Comparison of ENCODE assay signal across 9 cellular contexts in genomic region chr11:108620958-108621772, GRCh38. TPM values are rescaled to one million over a fixed set of nuclear protein-coding genes. Genes with fewer than 3 reads are reported as not detected.
DNase-seq lines count a peak whose midpoint lies in the region; ATAC-seq, FAIRE-seq and TF ChIP-seq lines count a peak whose summit lies in the region.
"Had no signal": no experiment of that assay in that cellular context is flagged by ENCODE, and none has a peak within 500 bp of the region (broad histone marks: within the 10 kb centered on the region; RNA-seq: fewer than 3 reads in every experiment).

No MANE protein-coding gene starts in this region.

- DNase-seq in SIG-M5 treated with dmso at 0.1 percent for 504 hours (lab: John Stamatoyannopoulos, UW; ENCODE audit: unreplicated experiment) (peak; percentile 75), SIG-M5 (lab: John Stamatoyannopoulos, UW) (no peak), small intestine (peak; percentile 38), vagina (ENCODE audit: extremely low spot score in 2 of 2) (no peak), anterior cingulate cortex (lab: John Stamatoyannopoulos, UW) (no peak)
- DNase-seq in Jurkat, Clone E6-1 (ENCODE audit: low read depth, low spot score): peak; percentile 45
- DNase-seq in stimulated activated CD4-positive, alpha-beta T cell treated with anti-CD3 and anti-CD28 coated beads, Interleukin-4, amount 100 ng/mL, for 1 hour: no peak
- DNase-seq: 8988T had no signal

- no peak overlapping the region for H3K27ac ChIP-seq in small intestine (ENCODE audit: low read depth in 1 of 2, low read length in 1 of 2)
- no peak overlapping the region for H3K27ac ChIP-seq in vagina

- ATAC-seq in HG02571 (IDR thresholded peaks at IDR 0.05; ENCODE audit: unreplicated experiment): peak; percentile 90

- H3K4me1 ChIP-seq in small intestine (ENCODE audit: control insufficient read depth in 2 of 2, insufficient read depth in 1 of 2, low read depth in 1 of 2, low read length in 1 of 2) (no peaks in the 10 kb centered on the region), vagina (peaks cover 8% of the 10 kb centered on the region)

- H3K9me3 ChIP-seq in small intestine (ENCODE audit: control insufficient read depth, low read depth): no peaks in the 10 kb centered on the region
- no peaks in the 10 kb centered on the region for H3K9me3 ChIP-seq in vagina

- intact Hi-C loops in vagina (cut with DNase I): no loop called here

- H3K27me3 ChIP-seq in small intestine (ENCODE audit: control insufficient read depth in 2 of 2, insufficient read depth in 2 of 2, low read length in 2 of 2) (no peaks in the 10 kb centered on the region), vagina (no peaks in the 10 kb centered on the region)

- TF ChIP-seq POLR2A in vagina (IDR thresholded peaks at IDR 0.05): no peak

- H3K4me3 ChIP-seq in Jurkat, Clone E6-1 (ENCODE audit: low read length): no peak overlapping the region
- H3K4me3 ChIP-seq in small intestine (ENCODE audit: low read depth in 1 of 2, low read length in 2 of 2) (no peak overlapping the region), vagina (no peak overlapping the region)

- peak; percentile 39 for FAIRE-seq in small intestine (lab: Jason Lieb, UNC)

- H3K36me3 ChIP-seq in small intestine (ENCODE audit: control insufficient read depth in 2 of 2, insufficient read depth in 2 of 2, low read length in 2 of 2) (no peaks in the 10 kb centered on the region), vagina (no peaks in the 10 kb centered on the region)

- no peak for TF ChIP-seq CTCF in vagina (IDR thresholded peaks at IDR 0.05)

- 69 to 89% (median 79%) methylated on average over 2 of the region's 2 CpGs for WGBS in small intestine, 3 donors

RNA-seq across cellular contexts. Expression of gene EXPH5, which starts 27.6 kb away (rescaled TPM):
- polyA plus RNA-seq in Jurkat, Clone E6-1 (2012; ENCODE audit: insufficient read depth, insufficient read length): 0.27 TPM
- under 1 TPM; 0.22 to 0.94 (median 0.27) TPM for polyA plus RNA-seq in small intestine
- 16.7 TPM for total RNA-seq in vagina

RNA-seq across cellular contexts. Expression of gene DDX10, which starts 43.7 kb away (rescaled TPM):
- 37.0 TPM for polyA plus RNA-seq in Jurkat, Clone E6-1 (2012; ENCODE audit: insufficient read depth, insufficient read length)
- polyA plus RNA-seq in small intestine: 10 to 100 TPM in 1 of 3 donors, 1 to 10 TPM in 2; 7.3 to 22.0 (median 8.5) TPM
- 23.8 TPM for total RNA-seq in vagina

Comparison
In these comparisons a context has a peak if more than half of its experiments do, and no peak if none do; other contexts are left out.
1. DNase-seq: peak in SIG-M5 treated with dmso at 0.1 percent for 504 hours (single experiment), Jurkat, Clone E6-1 (single experiment) and small intestine (single experiment); none in SIG-M5 (single experiment), vagina (0 of 2), anterior cingulate cortex (0 of 58) and stimulated activated CD4-positive, alpha-beta T cell treated with anti-CD3 and anti-CD28 coated beads, Interleukin-4, amount 100 ng/mL, for 1 hour (single experiment).